Comparison of ENCODE assay signal across 8 cellular contexts in genomic region chr3:42502429-42503250, GRCh38. TPM values are rescaled to one million over a fixed set of nuclear protein-coding genes. Genes with fewer than 3 reads are reported as not detected.
DNase-seq lines count a peak whose midpoint lies in the region; TF ChIP-seq lines count a peak whose summit lies in the region.

VIPR1 (plus strand) TSS chr3:42502643; CDS start chr3:42502736, 93 bp downstream.

- H3K27ac ChIP-seq in HEK293 (ENCODE audit: extremely low read depth, low read depth, low read length) (no peak within 1 kb of the TSS), ascending aorta (peak within 1 kb of the TSS in 1 of 2 donors; percentile 29)

- H3K4me3 ChIP-seq in GM06990 (replicated peaks; ENCODE audit: low read depth, low read length) (peak within 1 kb of the TSS; percentile 55), HEK293 (ENCODE audit: low read depth, low read length) (peak within 1 kb of the TSS; percentile 35), ascending aorta (peak within 1 kb of the TSS; percentile 66 to 67), skeletal muscle cell (ENCODE audit: low read depth, low read length) (peak within 1 kb of the TSS; percentile 15)

- H3K36me3 ChIP-seq in GM06990 (ENCODE audit: control insufficient read depth, insufficient read depth, low read length) (no peaks in the 10 kb centered on the region), HEK293 (ENCODE audit: control insufficient read depth in 2 of 2, insufficient read depth in 1 of 2, low read length in 2 of 2) (no peaks in the 10 kb centered on the region), ascending aorta (no peaks in the 10 kb centered on the region)

- no peaks in the 10 kb centered on the region for H3K36me3 Mint-ChIP-seq in T-helper 2 cell treated with Interferon-gamma antibody and Interleukin-4, amounts not matched to agents 5 μg/mL and 100 μg/mL, for 36 hours (ENCODE audit: low read depth)

- no peaks in the 10 kb centered on the region for H3K9me3 Mint-ChIP-seq in T-helper 2 cell treated with Interferon-gamma antibody and Interleukin-4, amounts not matched to agents 5 μg/mL and 100 μg/mL, for 36 hours

- H3K27me3 ChIP-seq in GM06990 (replicated peaks; ENCODE audit: control insufficient read depth, insufficient read depth, low read length) = no peaks in the 10 kb centered on the region; the same call in none of the 2 replicates
- H3K27me3 ChIP-seq in ascending aorta = no peaks in the 10 kb centered on the region

- peak within 1 kb of the TSS; percentile 22 for H3K27ac Mint-ChIP-seq in T-helper 2 cell treated with Interferon-gamma antibody and Interleukin-4, amounts not matched to agents 5 μg/mL and 100 μg/mL, for 36 hours

- CTCF ChIA-PET in HEK293 (lab: Yijun Ruan, JAX) = no interaction called here

- TF ChIP-seq CTCF in GM06990 (IDR thresholded peaks at IDR 0.05; ENCODE audit: insufficient read depth, low read length, poor library complexity, severe bottlenecking) (no peak), HEK293 (tag by site-specific recombination; IDR thresholded peaks at IDR 0.05) (no peak), ascending aorta (IDR thresholded peaks at IDR 0.05) (no peak)

- peaks cover 17% of the 10 kb centered on the region for H3K4me1 Mint-ChIP-seq in T-helper 2 cell treated with Interferon-gamma antibody and Interleukin-4, amounts not matched to agents 5 μg/mL and 100 μg/mL, for 36 hours (ENCODE audit: low read depth)

- POLR2A ChIA-PET in HEK293 (lab: Yijun Ruan, JAX) = interaction anchor here (0.9 kb wide), 1 partner anchor 13 kb away, joined by 3 read pairs; no protein-coding TSS in a partner anchor

- peak; percentile 82 for DNase-seq in GM06990 (ENCODE audit: extremely low read depth, insufficient read length)
- peak; percentile 74 for DNase-seq in NAMALWA (ENCODE audit: low spot score)
- peak; percentile 79 for DNase-seq in T-helper 2 cell treated with Interferon-gamma antibody and Interleukin-4, amounts not matched to agents 5 μg/mL and 100 μg/mL, for 36 hours (ENCODE audit: low spot score)
- peak in 1 of 2 donors; percentile 81 for DNase-seq in ascending aorta (ENCODE audit: low spot score in 2 of 2)
- DNase-seq in iPS DF 19.7 (ENCODE audit: low read depth, low spot score) = peak; percentile 67
- DNase-seq in skeletal muscle cell (ENCODE audit: low read depth) = no peak
- no peak for DNase-seq in retina

- peak within 1 kb of the TSS; percentile 95 for H3K4me3 Mint-ChIP-seq in T-helper 2 cell treated with Interferon-gamma antibody and Interleukin-4, amounts not matched to agents 5 μg/mL and 100 μg/mL, for 36 hours

- H3K9me3 ChIP-seq in HEK293 (ENCODE audit: control insufficient read depth, insufficient read depth, low read depth, low read length) = no peaks in the 10 kb centered on the region
- no peaks in the 10 kb centered on the region for H3K9me3 ChIP-seq in ascending aorta

- peaks cover 46% of the 10 kb centered on the region for H3K27me3 Mint-ChIP-seq in T-helper 2 cell treated with Interferon-gamma antibody and Interleukin-4, amounts not matched to agents 5 μg/mL and 100 μg/mL, for 36 hours (ENCODE audit: low read depth)

- intact Hi-C loops in ascending aorta (cut with DNase I) = loop anchor here (1.0 to 5.0 kb wide), 2 partner anchors 45 to 245 kb away; no protein-coding TSS in a partner anchor

- no peaks in the 10 kb centered on the region for H3K4me1 ChIP-seq in HEK293 (ENCODE audit: control insufficient read depth, insufficient read depth, low read length)
- peaks cover 2 to 5% of the 10 kb centered on the region in 2 donors for H3K4me1 ChIP-seq in ascending aorta

TF ChIP-seq in HEK293, 187 proteins besides CTCF, POLR2A, EP300 and RAD21 (continues in another document):
- TF ChIP-seq ZNF155 (tag by site-specific recombination; IDR thresholded peaks at IDR 0.05) = no peak
- TF ChIP-seq ZBTB49 (tag by site-specific recombination; IDR thresholded peaks at IDR 0.05; ENCODE audit: low read depth) = no peak
- no peak for TF ChIP-seq TSHZ1 (tag by site-specific recombination; IDR thresholded peaks at IDR 0.05; ENCODE audit: borderline replicate concordance)
- no peak for TF ChIP-seq REPIN1 (tag by site-specific recombination; IDR thresholded peaks at IDR 0.05; ENCODE audit: low read depth)
- TF ChIP-seq INSM2 (tag by site-specific recombination; IDR thresholded peaks at IDR 0.05) = no peak
- no peak for TF ChIP-seq ZNF791 (tag by site-specific recombination; IDR thresholded peaks at IDR 0.05)
- TF ChIP-seq SP2 (tag by site-specific recombination; IDR thresholded peaks at IDR 0.05) = peak; percentile 86
- TF ChIP-seq PBX3 (CRISPR knock-in tag; IDR thresholded peaks at IDR 0.05) = 0 out of 2 replicates have a peak, but pooled peaks have one; percentile 54
- TF ChIP-seq ZNF133 (tag by site-specific recombination; IDR thresholded peaks at IDR 0.05) = no peak
- TF ChIP-seq ZNF394 (tag by site-specific recombination; IDR thresholded peaks at IDR 0.05; ENCODE audit: borderline replicate concordance) = no peak
- no peak for TF ChIP-seq ELK4 (IDR thresholded peaks at IDR 0.05; ENCODE audit: borderline replicate concordance, low read depth, low read length)
- no peak for TF ChIP-seq ZFP3 (tag by site-specific recombination; IDR thresholded peaks at IDR 0.05; ENCODE audit: low read depth)

RNA-seq across cellular contexts. Expression of gene VIPR1, which starts in this region (rescaled TPM):
- 3.5 TPM for total RNA-seq in ascending aorta

Comparison
In these comparisons a context has a peak if more than half of its experiments do, and no peak if none do; other contexts are left out.
1. DNase-seq: peak in GM06990 (single experiment), NAMALWA (single experiment), T-helper 2 cell treated with Interferon-gamma antibody and Interleukin-4, amounts not matched to agents 5 μg/mL and 100 μg/mL, for 36 hours (single experiment) and iPS DF 19.7 (single experiment); none in skeletal muscle cell (single experiment) and retina (single experiment).
2. H3K4me3 ChIP-seq: peak in every context shown above with its lines; median percentile 66 in ascending aorta; 55 in GM06990; 35 in HEK293; 15 in skeletal muscle cell.